Comparison of ENCODE assay signal across 8 cellular contexts in genomic region chr2:171999125-171999524, GRCh38. TPM values are rescaled to one million over a fixed set of nuclear protein-coding genes. Genes with fewer than 3 reads are reported as not detected.
DNase-seq lines count a peak whose midpoint lies in the region; TF ChIP-seq lines count a peak whose summit lies in the region.

No MANE protein-coding gene starts in this region.

- H3K9me3 Mint-ChIP-seq in neural crest cell = no peaks in the 10 kb centered on the region

- TF ChIP-seq CTCF in NB4 (IDR thresholded peaks at IDR 0.05; ENCODE audit: low read depth, low read length) (no peak), neural crest cell (conservative IDR thresholded peaks at IDR 0.05) (no peak), GM10266 (IDR thresholded peaks at IDR 0.05; ENCODE audit: control insufficient read depth, insufficient read depth, low read depth, missing control alignments) (no peak)

- peaks cover 24% of the 10 kb centered on the region for H3K4me1 Mint-ChIP-seq in neural crest cell

- DNase-seq in DMS 273 (lab: John Stamatoyannopoulos, UW; ENCODE audit: unreplicated experiment) = peak; percentile 35
- no peak for DNase-seq in DMS 273 treated with DMSO at 0.1 percent for 48 hours (lab: John Stamatoyannopoulos, UW)
- no peak for DNase-seq in NB4 (ENCODE audit: low read depth)
- DNase-seq in neural crest cell (ENCODE audit: low read depth, low spot score) = no peak
- no peak for DNase-seq in HUDEP-2 (lab: John Stamatoyannopoulos, UW; ENCODE audit: unreplicated experiment in 76 of 76)
- DNase-seq in NCI-H1436 (lab: John Stamatoyannopoulos, UW) = no peak
- no peak for DNase-seq in GM10266 (ENCODE audit: extremely low spot score)

- 67 to 69% methylated on average over 4 of the region's 4 CpGs for WGBS in ectodermal cell, 2 experiments

- H3K27ac Mint-ChIP-seq in neural crest cell (ENCODE audit: unreplicated experiment) = no peak overlapping the region

- TF ChIP-seq POLR2A in NB4 (IDR thresholded peaks at IDR 0.05; ENCODE audit: extremely low read depth, insufficient read length) = no peak

- no peak overlapping the region for H3K27ac ChIP-seq in ectodermal cell (ENCODE audit: insufficient read depth, low read depth, low read length, poor library complexity, severe bottlenecking)

- H3K27me3 Mint-ChIP-seq in neural crest cell (ENCODE audit: low read depth) = peaks cover 18% of the 10 kb centered on the region

- peaks cover 3% of the 10 kb centered on the region for H3K4me1 ChIP-seq in ectodermal cell (ENCODE audit: control insufficient read depth, insufficient read depth, low read length)

- no peaks in the 10 kb centered on the region for H3K9me3 ChIP-seq in ectodermal cell (ENCODE audit: control insufficient read depth, low read length)

- H3K36me3 ChIP-seq in ectodermal cell (ENCODE audit: control insufficient read depth, insufficient read depth, low read length) = no peaks in the 10 kb centered on the region

- peak overlapping the region; percentile 94 for H3K4me3 Mint-ChIP-seq in neural crest cell

- no peaks in the 10 kb centered on the region for H3K36me3 Mint-ChIP-seq in neural crest cell (ENCODE audit: low read depth)

- peaks cover 20% of the 10 kb centered on the region for H3K27me3 ChIP-seq in ectodermal cell (ENCODE audit: control insufficient read depth, insufficient read depth, low read length, poor library complexity, severe bottlenecking)

- peak overlapping the region; percentile 70 for H3K4me3 ChIP-seq in NB4 (ENCODE audit: low read depth, low read length)
- H3K4me3 ChIP-seq in ectodermal cell (ENCODE audit: insufficient read depth, low read depth, low read length) = peak overlapping the region; percentile 68

RNA-seq across cellular contexts. Expression of gene METAP1D, which starts 0.6 kb away (rescaled TPM):
- 11.4 TPM for polyA plus RNA-seq in ectodermal cell (2013, experiment 1 of 4)
- polyA plus RNA-seq in ectodermal cell (2013, experiment 2 of 4) = 12.7 TPM
- polyA plus RNA-seq in ectodermal cell (2013, experiment 3 of 4) = 9.5 TPM
- 10.2 TPM for polyA plus RNA-seq in ectodermal cell (2013, experiment 4 of 4)
- total RNA-seq in neural crest cell = 11.0 and 13.4 TPM in 2 replicates
